1 cellular context compared by ENCODE assay signal in the genomic region with DNA sequence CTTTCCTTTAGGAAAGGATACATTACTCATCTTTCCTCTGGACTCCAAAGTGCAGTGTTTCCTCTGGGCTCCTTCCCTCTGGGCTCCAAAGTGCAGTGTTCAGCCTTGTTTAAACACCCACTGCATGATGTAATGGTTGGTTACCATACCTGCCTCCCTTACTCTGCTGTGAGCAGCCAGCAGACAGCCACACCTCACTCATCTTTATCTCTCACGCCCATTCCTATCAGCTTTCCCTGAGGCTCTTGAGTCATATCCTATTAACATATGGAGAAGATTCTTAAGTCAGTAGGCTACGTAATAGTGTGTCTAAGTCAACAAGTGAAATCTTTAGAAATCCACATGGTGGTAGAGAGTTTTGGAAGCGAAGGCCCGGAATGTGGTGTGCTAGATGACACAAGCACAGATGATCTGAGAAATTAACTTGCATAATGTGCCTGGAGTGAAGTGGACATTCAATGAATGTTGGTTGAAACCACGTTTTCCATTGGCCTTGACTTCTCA.
TF ChIP-seq lines count a peak whose summit lies in the region.

No MANE protein-coding gene starts in this region.

TF ChIP-seq in K562, 482 proteins besides CTCF, POLR2A, EP300 and RAD21 (continued from another document and continues in another):
- TF ChIP-seq, protein P1, sequence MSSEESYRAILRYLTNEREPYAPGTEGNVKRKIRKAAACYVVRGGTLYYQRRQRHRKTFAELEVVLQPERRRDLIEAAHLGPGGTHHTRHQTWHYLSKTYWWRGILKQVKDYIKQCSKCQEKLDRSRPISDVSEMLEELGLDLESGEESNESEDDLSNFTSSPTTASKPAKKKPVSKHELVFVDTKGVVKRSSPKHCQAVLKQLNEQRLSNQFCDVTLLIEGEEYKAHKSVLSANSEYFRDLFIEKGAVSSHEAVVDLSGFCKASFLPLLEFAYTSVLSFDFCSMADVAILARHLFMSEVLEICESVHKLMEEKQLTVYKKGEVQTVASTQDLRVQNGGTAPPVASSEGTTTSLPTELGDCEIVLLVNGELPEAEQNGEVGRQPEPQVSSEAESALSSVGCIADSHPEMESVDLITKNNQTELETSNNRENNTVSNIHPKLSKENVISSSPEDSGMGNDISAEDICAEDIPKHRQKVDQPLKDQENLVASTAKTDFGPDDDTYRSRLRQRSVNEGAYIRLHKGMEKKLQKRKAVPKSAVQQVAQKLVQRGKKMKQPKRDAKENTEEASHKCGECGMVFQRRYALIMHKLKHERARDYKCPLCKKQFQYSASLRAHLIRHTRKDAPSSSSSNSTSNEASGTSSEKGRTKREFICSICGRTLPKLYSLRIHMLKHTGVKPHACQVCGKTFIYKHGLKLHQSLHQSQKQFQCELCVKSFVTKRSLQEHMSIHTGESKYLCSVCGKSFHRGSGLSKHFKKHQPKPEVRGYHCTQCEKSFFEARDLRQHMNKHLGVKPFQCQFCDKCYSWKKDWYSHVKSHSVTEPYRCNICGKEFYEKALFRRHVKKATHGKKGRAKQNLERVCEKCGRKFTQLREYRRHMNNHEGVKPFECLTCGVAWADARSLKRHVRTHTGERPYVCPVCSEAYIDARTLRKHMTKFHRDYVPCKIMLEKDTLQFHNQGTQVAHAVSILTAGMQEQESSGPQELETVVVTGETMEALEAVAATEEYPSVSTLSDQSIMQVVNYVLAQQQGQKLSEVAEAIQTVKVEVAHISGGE (CRISPR knock-in tag; IDR thresholded peaks at IDR 0.05), result 0 out of 6 replicates have a peak, but pooled peaks of 1 of the 3 experiments have one; percentile 23
- TF ChIP-seq, protein P2, sequence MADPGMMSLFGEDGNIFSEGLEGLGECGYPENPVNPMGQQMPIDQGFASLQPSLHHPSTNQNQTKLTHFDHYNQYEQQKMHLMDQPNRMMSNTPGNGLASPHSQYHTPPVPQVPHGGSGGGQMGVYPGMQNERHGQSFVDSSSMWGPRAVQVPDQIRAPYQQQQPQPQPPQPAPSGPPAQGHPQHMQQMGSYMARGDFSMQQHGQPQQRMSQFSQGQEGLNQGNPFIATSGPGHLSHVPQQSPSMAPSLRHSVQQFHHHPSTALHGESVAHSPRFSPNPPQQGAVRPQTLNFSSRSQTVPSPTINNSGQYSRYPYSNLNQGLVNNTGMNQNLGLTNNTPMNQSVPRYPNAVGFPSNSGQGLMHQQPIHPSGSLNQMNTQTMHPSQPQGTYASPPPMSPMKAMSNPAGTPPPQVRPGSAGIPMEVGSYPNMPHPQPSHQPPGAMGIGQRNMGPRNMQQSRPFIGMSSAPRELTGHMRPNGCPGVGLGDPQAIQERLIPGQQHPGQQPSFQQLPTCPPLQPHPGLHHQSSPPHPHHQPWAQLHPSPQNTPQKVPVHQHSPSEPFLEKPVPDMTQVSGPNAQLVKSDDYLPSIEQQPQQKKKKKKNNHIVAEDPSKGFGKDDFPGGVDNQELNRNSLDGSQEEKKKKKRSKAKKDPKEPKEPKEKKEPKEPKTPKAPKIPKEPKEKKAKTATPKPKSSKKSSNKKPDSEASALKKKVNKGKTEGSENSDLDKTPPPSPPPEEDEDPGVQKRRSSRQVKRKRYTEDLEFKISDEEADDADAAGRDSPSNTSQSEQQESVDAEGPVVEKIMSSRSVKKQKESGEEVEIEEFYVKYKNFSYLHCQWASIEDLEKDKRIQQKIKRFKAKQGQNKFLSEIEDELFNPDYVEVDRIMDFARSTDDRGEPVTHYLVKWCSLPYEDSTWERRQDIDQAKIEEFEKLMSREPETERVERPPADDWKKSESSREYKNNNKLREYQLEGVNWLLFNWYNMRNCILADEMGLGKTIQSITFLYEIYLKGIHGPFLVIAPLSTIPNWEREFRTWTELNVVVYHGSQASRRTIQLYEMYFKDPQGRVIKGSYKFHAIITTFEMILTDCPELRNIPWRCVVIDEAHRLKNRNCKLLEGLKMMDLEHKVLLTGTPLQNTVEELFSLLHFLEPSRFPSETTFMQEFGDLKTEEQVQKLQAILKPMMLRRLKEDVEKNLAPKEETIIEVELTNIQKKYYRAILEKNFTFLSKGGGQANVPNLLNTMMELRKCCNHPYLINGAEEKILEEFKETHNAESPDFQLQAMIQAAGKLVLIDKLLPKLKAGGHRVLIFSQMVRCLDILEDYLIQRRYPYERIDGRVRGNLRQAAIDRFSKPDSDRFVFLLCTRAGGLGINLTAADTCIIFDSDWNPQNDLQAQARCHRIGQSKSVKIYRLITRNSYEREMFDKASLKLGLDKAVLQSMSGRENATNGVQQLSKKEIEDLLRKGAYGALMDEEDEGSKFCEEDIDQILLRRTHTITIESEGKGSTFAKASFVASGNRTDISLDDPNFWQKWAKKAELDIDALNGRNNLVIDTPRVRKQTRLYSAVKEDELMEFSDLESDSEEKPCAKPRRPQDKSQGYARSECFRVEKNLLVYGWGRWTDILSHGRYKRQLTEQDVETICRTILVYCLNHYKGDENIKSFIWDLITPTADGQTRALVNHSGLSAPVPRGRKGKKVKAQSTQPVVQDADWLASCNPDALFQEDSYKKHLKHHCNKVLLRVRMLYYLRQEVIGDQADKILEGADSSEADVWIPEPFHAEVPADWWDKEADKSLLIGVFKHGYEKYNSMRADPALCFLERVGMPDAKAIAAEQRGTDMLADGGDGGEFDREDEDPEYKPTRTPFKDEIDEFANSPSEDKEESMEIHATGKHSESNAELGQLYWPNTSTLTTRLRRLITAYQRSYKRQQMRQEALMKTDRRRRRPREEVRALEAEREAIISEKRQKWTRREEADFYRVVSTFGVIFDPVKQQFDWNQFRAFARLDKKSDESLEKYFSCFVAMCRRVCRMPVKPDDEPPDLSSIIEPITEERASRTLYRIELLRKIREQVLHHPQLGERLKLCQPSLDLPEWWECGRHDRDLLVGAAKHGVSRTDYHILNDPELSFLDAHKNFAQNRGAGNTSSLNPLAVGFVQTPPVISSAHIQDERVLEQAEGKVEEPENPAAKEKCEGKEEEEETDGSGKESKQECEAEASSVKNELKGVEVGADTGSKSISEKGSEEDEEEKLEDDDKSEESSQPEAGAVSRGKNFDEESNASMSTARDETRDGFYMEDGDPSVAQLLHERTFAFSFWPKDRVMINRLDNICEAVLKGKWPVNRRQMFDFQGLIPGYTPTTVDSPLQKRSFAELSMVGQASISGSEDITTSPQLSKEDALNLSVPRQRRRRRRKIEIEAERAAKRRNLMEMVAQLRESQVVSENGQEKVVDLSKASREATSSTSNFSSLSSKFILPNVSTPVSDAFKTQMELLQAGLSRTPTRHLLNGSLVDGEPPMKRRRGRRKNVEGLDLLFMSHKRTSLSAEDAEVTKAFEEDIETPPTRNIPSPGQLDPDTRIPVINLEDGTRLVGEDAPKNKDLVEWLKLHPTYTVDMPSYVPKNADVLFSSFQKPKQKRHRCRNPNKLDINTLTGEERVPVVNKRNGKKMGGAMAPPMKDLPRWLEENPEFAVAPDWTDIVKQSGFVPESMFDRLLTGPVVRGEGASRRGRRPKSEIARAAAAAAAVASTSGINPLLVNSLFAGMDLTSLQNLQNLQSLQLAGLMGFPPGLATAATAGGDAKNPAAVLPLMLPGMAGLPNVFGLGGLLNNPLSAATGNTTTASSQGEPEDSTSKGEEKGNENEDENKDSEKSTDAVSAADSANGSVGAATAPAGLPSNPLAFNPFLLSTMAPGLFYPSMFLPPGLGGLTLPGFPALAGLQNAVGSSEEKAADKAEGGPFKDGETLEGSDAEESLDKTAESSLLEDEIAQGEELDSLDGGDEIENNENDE (IDR thresholded peaks at IDR 0.05; ENCODE audit: low read depth, low read length), result no peak
- TF ChIP-seq CSDE1 (IDR thresholded peaks at IDR 0.05) (no peak), ZFP30 (CRISPR knock-in tag; IDR thresholded peaks at IDR 0.05; ENCODE audit: borderline replicate concordance) (no peak), POLR2G (IDR thresholded peaks at IDR 0.05; ENCODE audit: low read depth, low read length) (no peak), HDAC3 (IDR thresholded peaks at IDR 0.05; ENCODE audit: borderline replicate concordance, partially characterized antibody) (no peak), ZC3H11A (IDR thresholded peaks at IDR 0.05; ENCODE audit: low read depth, low read length) (no peak), ARHGAP35 (IDR thresholded peaks at IDR 0.05; ENCODE audit: partially characterized antibody) (no peak), HES1 (IDR thresholded peaks at IDR 0.05; ENCODE audit: low read depth) (no peak), MEIS2 (IDR thresholded peaks at IDR 0.05; ENCODE audit: partially characterized antibody) (no peak), ETV5 (CRISPR knock-in tag; IDR thresholded peaks at IDR 0.05; ENCODE audit: low read depth) (no peak), ZNF75A (CRISPR knock-in tag; IDR thresholded peaks at IDR 0.05) (no peak), CHCHD3 (CRISPR knock-in tag; IDR thresholded peaks at IDR 0.05) (no peak), SMARCE1 (IDR thresholded peaks at IDR 0.05) (no peak; the same call in 1 of the 2 replicates), RBM14 (IDR thresholded peaks at IDR 0.05; ENCODE audit: borderline replicate concordance, insufficient read depth, low read depth, low read length) (no peak), ZNF311 (CRISPR knock-in tag; IDR thresholded peaks at IDR 0.05) (no peak), CEBPB (tag; IDR thresholded peaks at IDR 0.05) (no peak; the same call in none of the 2 replicates)
- TF ChIP-seq, protein P3, sequence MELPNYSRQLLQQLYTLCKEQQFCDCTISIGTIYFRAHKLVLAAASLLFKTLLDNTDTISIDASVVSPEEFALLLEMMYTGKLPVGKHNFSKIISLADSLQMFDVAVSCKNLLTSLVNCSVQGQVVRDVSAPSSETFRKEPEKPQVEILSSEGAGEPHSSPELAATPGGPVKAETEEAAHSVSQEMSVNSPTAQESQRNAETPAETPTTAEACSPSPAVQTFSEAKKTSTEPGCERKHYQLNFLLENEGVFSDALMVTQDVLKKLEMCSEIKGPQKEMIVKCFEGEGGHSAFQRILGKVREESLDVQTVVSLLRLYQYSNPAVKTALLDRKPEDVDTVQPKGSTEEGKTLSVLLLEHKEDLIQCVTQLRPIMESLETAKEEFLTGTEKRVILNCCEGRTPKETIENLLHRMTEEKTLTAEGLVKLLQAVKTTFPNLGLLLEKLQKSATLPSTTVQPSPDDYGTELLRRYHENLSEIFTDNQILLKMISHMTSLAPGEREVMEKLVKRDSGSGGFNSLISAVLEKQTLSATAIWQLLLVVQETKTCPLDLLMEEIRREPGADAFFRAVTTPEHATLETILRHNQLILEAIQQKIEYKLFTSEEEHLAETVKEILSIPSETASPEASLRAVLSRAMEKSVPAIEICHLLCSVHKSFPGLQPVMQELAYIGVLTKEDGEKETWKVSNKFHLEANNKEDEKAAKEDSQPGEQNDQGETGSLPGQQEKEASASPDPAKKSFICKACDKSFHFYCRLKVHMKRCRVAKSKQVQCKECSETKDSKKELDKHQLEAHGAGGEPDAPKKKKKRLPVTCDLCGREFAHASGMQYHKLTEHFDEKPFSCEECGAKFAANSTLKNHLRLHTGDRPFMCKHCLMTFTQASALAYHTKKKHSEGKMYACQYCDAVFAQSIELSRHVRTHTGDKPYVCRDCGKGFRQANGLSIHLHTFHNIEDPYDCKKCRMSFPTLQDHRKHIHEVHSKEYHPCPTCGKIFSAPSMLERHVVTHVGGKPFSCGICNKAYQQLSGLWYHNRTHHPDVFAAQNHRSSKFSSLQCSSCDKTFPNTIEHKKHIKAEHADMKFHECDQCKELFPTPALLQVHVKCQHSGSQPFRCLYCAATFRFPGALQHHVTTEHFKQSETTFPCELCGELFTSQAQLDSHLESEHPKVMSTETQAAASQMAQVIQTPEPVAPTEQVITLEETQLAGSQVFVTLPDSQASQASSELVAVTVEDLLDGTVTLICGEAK (IDR thresholded peaks at IDR 0.05), result no peak
- TF ChIP-seq, protein P3 (CRISPR knock-in tag; IDR thresholded peaks at IDR 0.05), result no peak
- TF ChIP-seq, protein P4, sequence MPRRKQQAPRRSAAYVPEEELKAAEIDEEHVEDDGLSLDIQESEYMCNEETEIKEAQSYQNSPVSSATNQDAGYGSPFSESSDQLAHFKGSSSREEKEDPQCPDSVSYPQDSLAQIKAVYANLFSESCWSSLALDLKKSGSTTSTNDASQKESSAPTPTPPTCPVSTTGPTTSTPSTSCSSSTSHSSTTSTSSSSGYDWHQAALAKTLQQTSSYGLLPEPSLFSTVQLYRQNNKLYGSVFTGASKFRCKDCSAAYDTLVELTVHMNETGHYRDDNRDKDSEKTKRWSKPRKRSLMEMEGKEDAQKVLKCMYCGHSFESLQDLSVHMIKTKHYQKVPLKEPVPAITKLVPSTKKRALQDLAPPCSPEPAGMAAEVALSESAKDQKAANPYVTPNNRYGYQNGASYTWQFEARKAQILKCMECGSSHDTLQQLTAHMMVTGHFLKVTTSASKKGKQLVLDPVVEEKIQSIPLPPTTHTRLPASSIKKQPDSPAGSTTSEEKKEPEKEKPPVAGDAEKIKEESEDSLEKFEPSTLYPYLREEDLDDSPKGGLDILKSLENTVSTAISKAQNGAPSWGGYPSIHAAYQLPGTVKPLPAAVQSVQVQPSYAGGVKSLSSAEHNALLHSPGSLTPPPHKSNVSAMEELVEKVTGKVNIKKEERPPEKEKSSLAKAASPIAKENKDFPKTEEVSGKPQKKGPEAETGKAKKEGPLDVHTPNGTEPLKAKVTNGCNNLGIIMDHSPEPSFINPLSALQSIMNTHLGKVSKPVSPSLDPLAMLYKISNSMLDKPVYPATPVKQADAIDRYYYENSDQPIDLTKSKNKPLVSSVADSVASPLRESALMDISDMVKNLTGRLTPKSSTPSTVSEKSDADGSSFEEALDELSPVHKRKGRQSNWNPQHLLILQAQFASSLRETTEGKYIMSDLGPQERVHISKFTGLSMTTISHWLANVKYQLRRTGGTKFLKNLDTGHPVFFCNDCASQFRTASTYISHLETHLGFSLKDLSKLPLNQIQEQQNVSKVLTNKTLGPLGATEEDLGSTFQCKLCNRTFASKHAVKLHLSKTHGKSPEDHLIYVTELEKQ (CRISPR knock-in tag; IDR thresholded peaks at IDR 0.05), result no peak
